ENCODE assay signal across 21 cellular contexts in genomic region chr2:170254293-170254732, GRCh38.
"Had no signal": no experiment of that assay in that cellular context is flagged by ENCODE, and none has a peak within 500 bp of the region (broad histone marks: within the 10 kb centered on the region; RNA-seq: fewer than 3 reads in every experiment).

No MANE protein-coding gene starts in this region.

- FAIRE-seq: RCC 7860 had no signal

- H3K4me1 ChIP-seq: SJSA1 had no signal

- H3K27ac ChIP-seq: SJSA1, SK-N-MC had no signal

- H3K36me3 ChIP-seq: MG63, SJSA1 had no signal

- DNase-seq: Karpas-422, KG1, MG63, NCI-H1092, NCI-H1105 treated with DMSO at 0.1 percent for 48 hours, NCI-H1417 treated with DMSO at 0.1 percent for 48 hours, NCI-H146, NCI-H1694 treated with DMSO at 0.1 percent for 48 hours, NCI-H1930, NCI-H2081, NCI-H2107, NCI-H2227 treated with DMSO at 0.1 percent for 48 hours, NCI-H524, NCI-H69, NCI-H774, Right ventricle myocardium superior, RPMI8226, SIG-M5 had no signal

- H3K27me3 ChIP-seq: SJSA1 had no signal

- H3K9me3 ChIP-seq: SJSA1 had no signal

- H3K4me3 ChIP-seq: MG63, SJSA1, SK-N-MC had no signal
